ENCODE assay signal across 30 cellular contexts in the genomic region with DNA sequence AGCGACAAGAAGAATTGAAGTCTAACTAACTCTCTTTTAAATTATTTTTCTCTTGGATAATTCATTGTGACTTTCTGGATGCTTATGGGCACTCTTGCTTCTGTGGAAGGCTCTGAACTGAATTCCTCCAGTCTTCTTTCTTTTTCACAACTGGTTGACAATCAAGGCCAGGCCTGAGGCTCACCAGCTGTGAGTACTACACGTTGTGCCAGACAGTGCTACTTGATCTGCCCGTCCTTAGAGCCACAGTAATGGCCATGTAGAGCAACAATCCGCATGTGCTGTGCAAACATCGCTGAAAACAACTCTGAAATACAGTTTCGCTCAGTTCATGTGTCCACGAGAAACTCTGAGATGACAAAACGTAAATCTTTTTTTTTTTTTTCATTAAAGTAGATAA.
"Had no signal": no experiment of that assay in that cellular context is flagged by ENCODE, and none has a peak within 500 bp of the region (broad histone marks: within the 10 kb centered on the region; RNA-seq: fewer than 3 reads in every experiment).

No MANE protein-coding gene starts in this region.

- H3K9me3 ChIP-seq: ascending aorta, colonic mucosa had no signal

- H3K4me3 ChIP-seq: ascending aorta, cardiac muscle cell, colonic mucosa, K562, SK-N-MC had no signal

- H3K36me3 ChIP-seq: ascending aorta, cardiac muscle cell, colonic mucosa, WERI-Rb-1 had no signal

- DNase-seq: activated CD4-positive, alpha-beta T cell treated with anti-CD3 and anti-CD28 coated beads for 1 hour; activated CD4-positive, alpha-beta T cell treated with anti-CD3 and anti-CD28 coated beads for 48 hours; activated CD4-positive, CD25-positive, alpha-beta regulatory T cell; activated CD8-positive, alpha-beta T cell treated with anti-CD3 and anti-CD28 coated beads for 36 hours; activated effector memory CD4-positive, alpha-beta T cell treated with anti-CD3 and anti-CD28 coated beads, Interleukin-2, amount 50 U/mL, for 16 hours; activated naive CD4-positive, alpha-beta T cell; activated naive CD4-positive, alpha-beta T cell treated with anti-CD3 and anti-CD28 coated beads, Interleukin-2, amount 50 U/mL, for 16 hours; activated naive CD8-positive, alpha-beta T cell treated with anti-CD3 and anti-CD28 coated beads for 36 hours; activated T-cell treated with anti-CD3 and anti-CD28 coated beads, Interleukin-2, amount 50 U/mL, for 1 hour; activated T-cell treated with anti-CD3 and anti-CD28 coated beads, Interleukin-2, amount 50 U/mL, for 72 hours; amygdala; colonic mucosa; NCI-H1092 treated with DMSO at 0.1 percent for 48 hours; NCI-H1417 treated with DMSO at 0.1 percent for 48 hours; NCI-H1930; NCI-H2081 treated with DMSO at 0.1 percent for 48 hours; NCI-H2171 treated with DMSO at 0.1 percent for 48 hours; NCI-H2227 treated with DMSO at 0.1 percent for 48 hours; NCI-H446; NCI-H524 treated with DMSO at 0.1 percent for 48 hours; NCI-H774; NK-92 treated with Interleukin-12 subunit alpha and Interleukin-12 subunit beta, amount 100 ng/mL, for 24 hours; Right ventricle myocardium superior; T1000; WERI-Rb-1 had no signal

- ATAC-seq: activated CD8-positive, alpha-beta T cell treated with anti-CD3 and anti-CD28 coated beads for 36 hours; activated T-cell treated with anti-CD3 and anti-CD28 coated beads, Interleukin-2, amount 50 U/mL, for 72 hours; activated T-helper 17 cell treated with anti-CD3 and anti-CD28 coated beads, Interleukin-2, amount 50 U/mL, for 72 hours; K562 had no signal

- H3K27ac ChIP-seq: ascending aorta, cardiac muscle cell, colonic mucosa, SK-N-MC, WERI-Rb-1 had no signal

- FAIRE-seq: K562 had no signal

- H3K4me1 ChIP-seq: ascending aorta, colonic mucosa had no signal

- H3K27me3 ChIP-seq: ascending aorta, cardiac muscle cell, colonic mucosa had no signal
